Comparison of ENCODE assay signal across 17 cellular contexts in genomic region chr18:24232814-24233213, GRCh38.
DNase-seq lines count a peak whose midpoint lies in the region; ATAC-seq and TF ChIP-seq lines count a peak whose summit lies in the region.
"Had no signal": no experiment of that assay in that cellular context is flagged by ENCODE, and none has a peak within 500 bp of the region (broad histone marks: within the 10 kb centered on the region; RNA-seq: fewer than 3 reads in every experiment).

No MANE protein-coding gene starts in this region.

- TF ChIP-seq EP300 in gastroesophageal sphincter (IDR thresholded peaks at IDR 0.05): no peak

- H3K4me1 ChIP-seq in heart left ventricle (peaks cover 7 to 64% (median 43%) of the 10 kb centered on the region in 12 donors), gastroesophageal sphincter (peaks cover 7 to 41% (median 16%) of the 10 kb centered on the region in 3 donors), gastrocnemius medialis (peaks cover 43 to 61% of the 10 kb centered on the region in 2 donors), uterus (peaks cover 0 to 7% of the 10 kb centered on the region in 2 donors)
- H3K4me1 ChIP-seq: Caco-2 had no signal

- 93 to 96% (median 94%) methylated on average over 5 of the region's 5 CpGs for WGBS in heart left ventricle, 4 donors
- WGBS in gastroesophageal sphincter (ENCODE audit: low coverage in 1 of 2), 2 donors: 92 to 96% methylated on average over 5 of the region's 5 CpGs

- ATAC-seq in heart left ventricle: no peak
- ATAC-seq in left cardiac atrium: no peak
- ATAC-seq in gastroesophageal sphincter: no peak
- ATAC-seq in gastrocnemius medialis: no peak

- H3K4me3 ChIP-seq in heart left ventricle: no peak overlapping the region
- no peak overlapping the region for H3K4me3 ChIP-seq in gastroesophageal sphincter
- no peak overlapping the region for H3K4me3 ChIP-seq in gastrocnemius medialis
- no peak overlapping the region for H3K4me3 ChIP-seq in uterus
- H3K4me3 ChIP-seq: Peyer's patch had no signal

- intact Hi-C loops in heart left ventricle (cut with DNase I) (loop anchor here in 6 of 10 donors (2.0 to 5.0 kb wide), 3 partner anchors 34 to 39 kb away; no protein-coding TSS in a partner anchor), left cardiac atrium (cut with DNase I) (loop anchor here in 1 of 2 donors (5.0 kb wide), 1 partner anchor 39 kb away; no protein-coding TSS in a partner anchor), gastrocnemius medialis (cut with DNase I; ENCODE audit: low total_unique reads) (loop anchor here (5.0 kb wide), 1 partner anchor 36 kb away; no protein-coding TSS in a partner anchor), uterus (cut with DNase I; ENCODE audit: low total_unique reads) (no loop called here)

- no peaks in the 10 kb centered on the region for H3K27me3 ChIP-seq in heart left ventricle
- no peaks in the 10 kb centered on the region for H3K27me3 ChIP-seq in gastroesophageal sphincter
- no peaks in the 10 kb centered on the region for H3K27me3 ChIP-seq in gastrocnemius medialis
- H3K27me3 ChIP-seq in uterus: no peaks in the 10 kb centered on the region
- H3K27me3 ChIP-seq: Peyer's patch had no signal

- in situ Hi-C loops in gastrocnemius medialis (cut with MboI; ENCODE audit: low sequenced_read_pairs in 4 of 4): loop anchor here in 1 of 4 donors (5.0 kb wide), 1 partner anchor 34 kb away; no protein-coding TSS in a partner anchor

- H3K27ac ChIP-seq in heart left ventricle (peak overlapping the region; percentile 56 to 83 (median 69)), gastroesophageal sphincter (peak overlapping the region; percentile 54 to 75 (median 72)), gastrocnemius medialis (peak overlapping the region; percentile 75 to 83 (median 78)), uterus (peak overlapping the region; percentile 59 to 87)

- no peak for TF ChIP-seq POLR2A in heart left ventricle (IDR thresholded peaks at IDR 0.05)
- no peak for TF ChIP-seq POLR2A in gastroesophageal sphincter (IDR thresholded peaks at IDR 0.05)
- no peak for TF ChIP-seq POLR2A in gastrocnemius medialis (IDR thresholded peaks at IDR 0.05)
- no peak for TF ChIP-seq POLR2A in uterus (IDR thresholded peaks at IDR 0.05)

- H3K9me3 ChIP-seq in heart left ventricle: no peaks in the 10 kb centered on the region
- H3K9me3 ChIP-seq in gastroesophageal sphincter: no peaks in the 10 kb centered on the region
- H3K9me3 ChIP-seq in gastrocnemius medialis: no peaks in the 10 kb centered on the region
- no peaks in the 10 kb centered on the region for H3K9me3 ChIP-seq in uterus
- H3K9me3 ChIP-seq: Caco-2, Peyer's patch had no signal

- H3K36me3 ChIP-seq in heart left ventricle (peaks cover 0 to 34% (median 9%) of the 10 kb centered on the region in 9 donors), gastroesophageal sphincter (peaks cover 0 to 31% of the 10 kb centered on the region in 2 donors), gastrocnemius medialis (peaks cover 0 to 27% of the 10 kb centered on the region in 2 donors), uterus (no peaks in the 10 kb centered on the region)

- no peak for DNase-seq in heart left ventricle
- DNase-seq in left cardiac atrium: no peak
- no peak for DNase-seq in gastrocnemius medialis
- no peak for DNase-seq in uterus
- no peak for DNase-seq in RKO (ENCODE audit: low spot score)
- no peak for DNase-seq in NCI-H2081 treated with DMSO at 0.1 percent for 48 hours (lab: John Stamatoyannopoulos, UW)
- no peak for DNase-seq in DMS53 treated with DMSO at 0.1 percent for 48 hours (lab: John Stamatoyannopoulos, UW; ENCODE audit: unreplicated experiment)
- DNase-seq: 8988T, Caco-2, H9, KG1, NCI-H1048, NCI-H146, NCI-H345, NCI-H526 treated with DMSO at 0.1 percent for 48 hours, Peyer's patch had no signal

- TF ChIP-seq CTCF in heart left ventricle (IDR thresholded peaks at IDR 0.05): no peak
- TF ChIP-seq CTCF in gastroesophageal sphincter (IDR thresholded peaks at IDR 0.05): no peak
- TF ChIP-seq CTCF in gastrocnemius medialis (IDR thresholded peaks at IDR 0.05 in 4 of 5, conservative IDR thresholded peaks at IDR 0.05 in 1 of 5): no peak
- no peak for TF ChIP-seq CTCF in uterus (IDR thresholded peaks at IDR 0.05)
